8 cellular contexts compared by ENCODE assay signal in the genomic region with DNA sequence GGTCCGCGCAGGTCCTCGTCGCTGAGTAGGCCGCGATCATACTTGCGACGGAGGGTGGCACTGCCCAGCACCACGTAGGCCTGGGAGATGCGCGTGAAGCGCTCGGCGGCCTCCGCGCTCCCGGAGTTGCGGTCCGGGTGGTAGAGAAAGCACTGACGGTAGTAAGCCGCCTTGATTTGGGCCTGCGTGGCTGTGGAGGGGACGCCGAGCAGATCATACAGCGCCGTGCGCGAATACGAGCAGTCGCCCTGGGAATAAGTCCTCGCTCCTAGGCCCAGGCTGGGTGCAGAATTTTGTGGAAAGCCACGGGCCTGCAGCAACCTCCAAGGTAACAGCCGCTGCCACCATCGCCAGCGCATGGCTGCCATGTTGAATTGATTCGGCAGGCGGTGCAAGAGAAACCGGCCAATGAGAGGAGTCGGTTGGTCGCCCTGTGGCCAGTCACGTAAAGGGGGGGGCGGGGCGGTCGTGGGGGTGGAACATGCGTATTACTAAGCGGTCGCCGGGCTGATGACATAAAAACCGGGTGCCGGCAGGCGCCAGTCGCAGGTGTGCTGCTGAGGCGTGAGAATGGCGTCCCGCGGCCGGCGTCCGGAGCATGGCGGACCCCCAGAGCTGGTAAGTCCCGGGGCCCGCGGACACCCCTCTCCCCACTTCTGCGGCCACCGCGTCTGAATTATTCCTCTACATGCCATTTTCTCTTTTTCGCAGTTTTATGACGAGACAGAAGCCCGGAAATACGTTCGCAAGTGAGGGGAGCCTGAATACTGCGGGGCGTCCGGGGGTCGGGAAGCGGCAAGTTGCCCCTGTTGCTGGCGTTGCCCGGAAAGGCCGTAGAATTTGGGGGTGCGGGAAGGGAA. TPM values are rescaled to one million over a fixed set of nuclear protein-coding genes. Genes with fewer than 3 reads are reported as not detected.
DNase-seq lines count a peak whose midpoint lies in the region; ATAC-seq and TF ChIP-seq lines count a peak whose summit lies in the region.

A gene with protein sequence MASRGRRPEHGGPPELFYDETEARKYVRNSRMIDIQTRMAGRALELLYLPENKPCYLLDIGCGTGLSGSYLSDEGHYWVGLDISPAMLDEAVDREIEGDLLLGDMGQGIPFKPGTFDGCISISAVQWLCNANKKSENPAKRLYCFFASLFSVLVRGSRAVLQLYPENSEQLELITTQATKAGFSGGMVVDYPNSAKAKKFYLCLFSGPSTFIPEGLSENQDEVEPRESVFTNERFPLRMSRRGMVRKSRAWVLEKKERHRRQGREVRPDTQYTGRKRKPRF (plus strand): TSS at position 542 of the 860 bp plus-strand sequence. CDS start 29 bp downstream, at position 571.
TSS of gene DNAJC30 (minus strand) at position 398 of the 860 bp plus-strand sequence. CDS start at position 368, 30 bp downstream.

- TF ChIP-seq CTCF in CD4-positive, alpha-beta T cell (IDR thresholded peaks at IDR 0.05): no peak
- TF ChIP-seq CTCF in lower lobe of right lung (IDR thresholded peaks at IDR 0.05): peak; percentile 18

- peak within 1 kb of the TSS; percentile 87 to 90 for H3K9ac ChIP-seq in duodenal mucosa (ENCODE audit: low read depth in 1 of 2, low read length in 2 of 2)

- H3K4me1 ChIP-seq in duodenal mucosa (ENCODE audit: control insufficient read depth in 1 of 2, insufficient read depth in 2 of 2, low read length in 2 of 2) (peaks cover 16 to 24% of the 10 kb centered on the region in 2 donors), lower lobe of right lung (peaks cover 37% of the 10 kb centered on the region)

- peaks cover 35% of the 10 kb centered on the region for H3K4me1 Mint-ChIP-seq in CD4-positive, alpha-beta T cell (ENCODE audit: low read depth)
- peaks cover 46% of the 10 kb centered on the region for H3K4me1 Mint-ChIP-seq in activated CD4-positive, alpha-beta memory T cell treated with anti-CD3 and anti-CD28 coated beads, Interleukin-2, amount 10 ng/mL, durations not matched to agents 7 days and 5 days

- H3K9me3 Mint-ChIP-seq in CD4-positive, alpha-beta T cell: no peaks in the 10 kb centered on the region
- no peaks in the 10 kb centered on the region for H3K9me3 Mint-ChIP-seq in activated CD4-positive, alpha-beta memory T cell treated with anti-CD3 and anti-CD28 coated beads, Interleukin-2, amount 10 ng/mL, durations not matched to agents 7 days and 5 days

- H3K4me3 Mint-ChIP-seq in CD4-positive, alpha-beta T cell: peak within 1 kb of the TSS; percentile 91
- peak within 1 kb of the TSS; percentile 92 for H3K4me3 Mint-ChIP-seq in activated CD4-positive, alpha-beta memory T cell treated with anti-CD3 and anti-CD28 coated beads, Interleukin-2, amount 10 ng/mL, durations not matched to agents 7 days and 5 days

- H3K4me3 ChIP-seq in duodenal mucosa (ENCODE audit: low read depth in 1 of 2, low read length in 2 of 2): peak within 1 kb of the TSS; percentile 91 to 99
- peak within 1 kb of the TSS; percentile 98 for H3K4me3 ChIP-seq in lower lobe of right lung

- H3K36me3 ChIP-seq in duodenal mucosa (ENCODE audit: control insufficient read depth in 1 of 2, insufficient read depth in 2 of 2, low read length in 2 of 2) (peaks cover 7 to 27% of the 10 kb centered on the region in 2 donors), lower lobe of right lung (peaks cover 26% of the 10 kb centered on the region)

- ATAC-seq in CD4-positive, alpha-beta T cell (ENCODE audit: poor library complexity): peak; percentile 96
- ATAC-seq in GM19452 (IDR thresholded peaks at IDR 0.05; ENCODE audit: unreplicated experiment) (peak; percentile 89), HG03575 (IDR thresholded peaks at IDR 0.05; ENCODE audit: extremely low read depth, insufficient number of reproducible peaks, low FRiP score, unreplicated experiment) (peak; percentile 54), lower lobe of right lung (peak; percentile 98)

- peaks cover 55% of the 10 kb centered on the region for H3K36me3 Mint-ChIP-seq in CD4-positive, alpha-beta T cell (ENCODE audit: low read depth)
- H3K36me3 Mint-ChIP-seq in activated CD4-positive, alpha-beta memory T cell treated with anti-CD3 and anti-CD28 coated beads, Interleukin-2, amount 10 ng/mL, durations not matched to agents 7 days and 5 days (ENCODE audit: low read depth): peaks cover 24% of the 10 kb centered on the region

- POLR2A ChIA-PET in CD4-positive, alpha-beta T cell (lab: Charles Lee): interaction anchor here (1.0 kb wide), 1 partner anchor 15 kb away, joined by 4 read pairs; no protein-coding TSS in a partner anchor
- POLR2A ChIA-PET in activated CD4-positive, alpha-beta memory T cell treated with anti-CD3 and anti-CD28 coated beads, Interleukin-2, amount 10 ng/mL, durations not matched to agents 7 days and 5 days (lab: Charles Lee): interaction anchor here (0.6 to 2.4 kb wide), 8 partner anchors 10 to 56 kb away, joined by 3 to 8 read pairs (median 4); partner anchors contain the start of genes ABHD11 and STX1A

- intact Hi-C loops in CD4-positive, alpha-beta T cell (cut with DNase I, micrococcal nuclease): loop anchor here (1.0 to 2.0 kb wide), 4 partner anchors 16 to 104 kb away; partner anchors contain the start of genes TBL2 (in 1 of the 2) and VPS37D (in 1 of the 2)
- intact Hi-C loops in lower lobe of right lung (cut with DNase I): no loop called here

- H3K27me3 ChIP-seq in CD4-positive, alpha-beta T cell (ENCODE audit: control insufficient read depth, insufficient read depth, low read length): no peaks in the 10 kb centered on the region
- H3K27me3 ChIP-seq in duodenal mucosa (ENCODE audit: control insufficient read depth in 1 of 2, insufficient read depth in 2 of 2, low read length in 2 of 2) (no peaks in the 10 kb centered on the region), lower lobe of right lung (ENCODE audit: low read depth) (no peaks in the 10 kb centered on the region)

- H3K27ac ChIP-seq in CD4-positive, alpha-beta T cell (ENCODE audit: low read depth, low read length): peak within 1 kb of the TSS; percentile 69
- H3K27ac ChIP-seq in duodenal mucosa (ENCODE audit: low read depth, low read length): peak within 1 kb of the TSS; percentile 71
- H3K27ac ChIP-seq in lower lobe of right lung: peak within 1 kb of the TSS; percentile 92

- DNase-seq in CD4-positive, alpha-beta T cell: peak; percentile 93 to 98 (median 96)
- DNase-seq in NCI-H82 (lab: John Stamatoyannopoulos, UW): peak; percentile 97
- DNase-seq in activated CD4-positive, alpha-beta memory T cell treated with anti-CD3 and anti-CD28 coated beads, Interleukin-2, amount 10 ng/mL, durations not matched to agents 7 days and 5 days: peak; percentile 97
- peak; percentile 98 for DNase-seq in lower lobe of right lung
- DNase-seq in stimulated activated CD4-positive, alpha-beta T cell treated with anti-CD3 and anti-CD28 coated beads, TNF-alpha, amount 100 ng/mL, for 1 hour (ENCODE audit: low read depth in 3 of 3, low spot score in 1 of 3): peak; percentile 88 to 96 (median 91)

- CTCF ChIA-PET in CD4-positive, alpha-beta T cell (lab: Charles Lee): no interaction called here
- CTCF ChIA-PET in activated CD4-positive, alpha-beta memory T cell treated with anti-CD3 and anti-CD28 coated beads, Interleukin-2, amount 10 ng/mL, durations not matched to agents 7 days and 5 days (lab: Charles Lee): interaction anchor here (1.7 kb wide), 1 partner anchor 51 kb away, joined by 4 read pairs; no protein-coding TSS in a partner anchor

- no peaks in the 10 kb centered on the region for H3K27me3 Mint-ChIP-seq in CD4-positive, alpha-beta T cell
- no peaks in the 10 kb centered on the region for H3K27me3 Mint-ChIP-seq in activated CD4-positive, alpha-beta memory T cell treated with anti-CD3 and anti-CD28 coated beads, Interleukin-2, amount 10 ng/mL, durations not matched to agents 7 days and 5 days

- H3K27ac Mint-ChIP-seq in CD4-positive, alpha-beta T cell: peak within 1 kb of the TSS; percentile 92
- H3K27ac Mint-ChIP-seq in activated CD4-positive, alpha-beta memory T cell treated with anti-CD3 and anti-CD28 coated beads, Interleukin-2, amount 10 ng/mL, durations not matched to agents 7 days and 5 days: peak within 1 kb of the TSS; percentile 91

- H3K9me3 ChIP-seq in CD4-positive, alpha-beta T cell (ENCODE audit: control insufficient read depth, low read length): no peaks in the 10 kb centered on the region
- H3K9me3 ChIP-seq in duodenal mucosa (ENCODE audit: control insufficient read depth in 1 of 2, low read length in 2 of 2) (no peaks in the 10 kb centered on the region), lower lobe of right lung (no peaks in the 10 kb centered on the region)

RNA-seq across cellular contexts. Expression of the first gene that starts in this region (rescaled TPM):
- total RNA-seq in CD4-positive, alpha-beta T cell: 100 to 1,000 TPM in 1 of 2 experiments, 10 to 100 TPM in 1; 96.1 to 103 TPM
- 10 to 100 TPM; 57.0 to 57.2 TPM for total RNA-seq in activated CD4-positive, alpha-beta memory T cell treated with anti-CD3 and anti-CD28 coated beads, Interleukin-2, amount 10 ng/mL, durations not matched to agents 7 days and 5 days
- total RNA-seq in lower lobe of right lung: 42.4 TPM

RNA-seq across cellular contexts. Expression of gene DNAJC30, which starts in this region (rescaled TPM):
- 10 to 100 TPM; 14.0 to 14.4 TPM for total RNA-seq in CD4-positive, alpha-beta T cell
- total RNA-seq in activated CD4-positive, alpha-beta memory T cell treated with anti-CD3 and anti-CD28 coated beads, Interleukin-2, amount 10 ng/mL, durations not matched to agents 7 days and 5 days: 1 to 10 TPM; 5.9 to 6.4 TPM
- total RNA-seq in lower lobe of right lung: 10.5 TPM

Comparison
In these comparisons a context has a peak if more than half of its experiments do, and no peak if none do; other contexts are left out.
1. Peak in every context shown above with its lines: DNase-seq, ATAC-seq, H3K4me3 ChIP-seq and H3K27ac ChIP-seq.